ENCODE assay signal across 8 cellular contexts in the genomic region with DNA sequence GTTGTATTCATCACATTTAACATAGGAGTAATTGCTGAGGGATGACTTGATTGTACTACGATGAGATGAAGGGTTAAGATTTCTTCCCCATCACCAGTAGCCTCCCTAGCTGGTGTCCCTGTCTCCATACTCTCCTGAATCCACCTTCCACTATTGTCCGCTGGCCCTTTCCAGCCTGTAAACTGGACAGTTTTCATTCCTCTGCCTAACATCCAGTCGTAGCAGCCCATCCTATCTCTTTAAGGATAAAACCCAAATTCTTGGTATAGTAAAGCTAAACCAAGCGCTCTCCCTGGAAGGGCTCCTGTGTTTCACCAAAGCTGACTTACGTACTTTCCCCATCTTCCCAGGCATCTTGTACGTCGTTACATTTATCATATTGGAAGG. TPM values are rescaled to one million over a fixed set of nuclear protein-coding genes. Genes with fewer than 3 reads are reported as not detected.
DNase-seq lines count a peak whose midpoint lies in the region; ATAC-seq and TF ChIP-seq lines count a peak whose summit lies in the region.

No MANE protein-coding gene starts in this region.

- DNase-seq in NCI-H1694 treated with DMSO at 0.1 percent for 48 hours (lab: John Stamatoyannopoulos, UW) (peak; percentile 55), NCI-H1694 (lab: John Stamatoyannopoulos, UW) (no peak), HuH-7.5 (ENCODE audit: low spot score) (peak; percentile 36), WERI-Rb-1 (no peak), fibroblast of the aortic adventitia (ENCODE audit: low read depth) (peak; percentile 61), osteoblast (ENCODE audit: insufficient read length, low spot score, missing footprints) (peak; percentile 83)

- H3K36me3 ChIP-seq in WERI-Rb-1 (peaks cover 25% of the 10 kb centered on the region), osteoblast (ENCODE audit: insufficient read depth, low read length) (peaks cover 23% of the 10 kb centered on the region)

- H3K4me2 ChIP-seq in osteoblast (ENCODE audit: insufficient read depth, low read length) = peak overlapping the region; percentile 100

- H3K27me3 ChIP-seq in WERI-Rb-1 (ENCODE audit: insufficient read depth, low read depth, severe bottlenecking) = no peaks in the 10 kb centered on the region
- H3K27me3 ChIP-seq in osteoblast (ENCODE audit: insufficient read depth, low read length) = no peaks in the 10 kb centered on the region

- H3K4me1 ChIP-seq in osteoblast (ENCODE audit: insufficient read depth, low read length) = peaks cover 36% of the 10 kb centered on the region

- peaks cover 5% of the 10 kb centered on the region for H4K20me1 ChIP-seq in osteoblast (ENCODE audit: insufficient read depth, low read length)

- H3K9me3 ChIP-seq in WERI-Rb-1 (ENCODE audit: severe bottlenecking) (no peaks in the 10 kb centered on the region), osteoblast (ENCODE audit: low read depth, low read length) (no peaks in the 10 kb centered on the region)

- peaks cover 41% of the 10 kb centered on the region for H3K79me2 ChIP-seq in osteoblast (ENCODE audit: insufficient read depth, low read length)

- H3K4me3 ChIP-seq in WERI-Rb-1 (ENCODE audit: low read depth, low read length) (peak overlapping the region; percentile 86), fibroblast of the aortic adventitia (ENCODE audit: low read depth, low read length) (peak overlapping the region; percentile 78), osteoblast (ENCODE audit: insufficient read depth, low read length) (peak overlapping the region; percentile 86)

- peak overlapping the region; percentile 39 for H2AFZ ChIP-seq in osteoblast (ENCODE audit: low read length)

- ATAC-seq in HG02970 (IDR thresholded peaks at IDR 0.05; ENCODE audit: low FRiP score, unreplicated experiment) (no peak), HG02973 (IDR thresholded peaks at IDR 0.05; ENCODE audit: unreplicated experiment) (no peak)

- peak overlapping the region; percentile 99 for H3K27ac ChIP-seq in WERI-Rb-1
- H3K27ac ChIP-seq in osteoblast (ENCODE audit: low read depth, low read length) = peak overlapping the region; percentile 65

- TF ChIP-seq CTCF in WERI-Rb-1 (IDR thresholded peaks at IDR 0.05; ENCODE audit: low read depth, low read length) (no peak), fibroblast of the aortic adventitia (IDR thresholded peaks at IDR 0.05; ENCODE audit: insufficient read depth, low read length) (no peak), osteoblast (IDR thresholded peaks at IDR 0.05; ENCODE audit: extremely low read depth, low read depth, low read length) (no peak)

RNA-seq across cellular contexts. Expression of a gene that starts 0.7 kb away (rescaled TPM):
- total RNA-seq in fibroblast of the aortic adventitia (ENCODE audit: low replicate concordance) (44.2 and 98.5 TPM in 2 replicates), osteoblast (31.8 and 35.8 TPM in 2 replicates)

RNA-seq across cellular contexts. Expression of a gene that starts 28.2 kb away (rescaled TPM):
- total RNA-seq in fibroblast of the aortic adventitia (ENCODE audit: low replicate concordance) = 348 and 773 TPM in 2 replicates
- total RNA-seq in osteoblast = 214 and 240 TPM in 2 replicates

Comparison
In these comparisons a context has a peak if more than half of its experiments do, and no peak if none do; other contexts are left out.
1. DNase-seq: peak in NCI-H1694 treated with DMSO at 0.1 percent for 48 hours (single experiment), HuH-7.5 (single experiment), fibroblast of the aortic adventitia (single experiment) and osteoblast (single experiment); none in NCI-H1694 (single experiment) and WERI-Rb-1 (single experiment).
2. Peak in every context shown above with its lines, with median percentiles within 50 percentile points of each other: H3K4me3 ChIP-seq.